ENCODE assay signal across 17 cellular contexts in the genomic region with DNA sequence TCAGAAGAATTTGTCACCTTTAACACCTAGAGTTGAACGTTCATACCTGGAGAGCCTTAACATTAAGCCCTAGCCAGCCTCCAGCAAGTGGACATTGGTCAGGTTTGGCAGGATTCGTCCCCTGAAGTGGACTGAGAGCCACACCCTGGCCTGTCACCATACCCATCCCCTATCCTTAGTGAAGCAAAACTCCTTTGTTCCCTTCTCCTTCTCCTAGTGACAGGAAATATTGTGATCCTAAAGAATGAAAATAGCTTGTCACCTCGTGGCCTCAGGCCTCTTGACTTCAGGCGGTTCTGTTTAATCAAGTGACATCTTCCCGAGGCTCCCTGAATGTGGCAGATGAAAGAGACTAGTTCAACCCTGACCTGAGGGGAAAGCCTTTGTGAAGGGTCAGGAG.
"Had no signal": no experiment of that assay in that cellular context is flagged by ENCODE, and none has a peak within 500 bp of the region (broad histone marks: within the 10 kb centered on the region; RNA-seq: fewer than 3 reads in every experiment).

No MANE protein-coding gene starts in this region.

- H3K4me3 Mint-ChIP-seq: activated naive CD4-positive, alpha-beta T cell treated with anti-CD3 and anti-CD28 coated beads for 36 hours; activated naive CD8-positive, alpha-beta T cell treated with anti-CD3 and anti-CD28 coated beads, Interleukin-2, amount 50 U/mL, for 24 hours; activated T-helper 17 cell treated with anti-CD3 and anti-CD28 coated beads, Interleukin-2, amount 50 U/mL, for 72 hours; naive thymus-derived CD8-positive, alpha-beta T cell had no signal

- H3K27me3 ChIP-seq: ascending aorta, breast epithelium, esophagus muscularis mucosa had no signal

- ATAC-seq: activated naive CD8-positive, alpha-beta T cell treated with anti-CD3 and anti-CD28 coated beads, Interleukin-2, amount 50 U/mL, for 24 hours; activated T-helper 17 cell treated with anti-CD3 and anti-CD28 coated beads, Interleukin-2, amount 50 U/mL, for 72 hours; mucosa of descending colon; naive thymus-derived CD8-positive, alpha-beta T cell; sciatic nerve had no signal

- H3K27me3 Mint-ChIP-seq: activated naive CD8-positive, alpha-beta T cell treated with anti-CD3 and anti-CD28 coated beads, Interleukin-2, amount 50 U/mL, for 24 hours; activated T-helper 17 cell treated with anti-CD3 and anti-CD28 coated beads, Interleukin-2, amount 50 U/mL, for 72 hours; naive thymus-derived CD8-positive, alpha-beta T cell had no signal

- H3K4me1 ChIP-seq: ascending aorta, breast epithelium, prostate gland had no signal

- H3K4me3 ChIP-seq: ascending aorta, breast epithelium, esophagus muscularis mucosa, mucosa of descending colon, prostate gland, thoracic aorta had no signal

- H3K27ac ChIP-seq: ascending aorta, breast epithelium, esophagus muscularis mucosa, prostate gland, thoracic aorta had no signal

- H3K36me3 ChIP-seq: breast epithelium, prostate gland, thoracic aorta had no signal

- DNase-seq: activated CD4-positive, CD25-positive, alpha-beta regulatory T cell treated with anti-CD3 and anti-CD28 coated beads, Interleukin-2, amount 50 U/mL, for 72 hours; activated naive CD4-positive, alpha-beta T cell treated with anti-CD3 and anti-CD28 coated beads for 36 hours; activated naive CD8-positive, alpha-beta T cell treated with anti-CD3 and anti-CD28 coated beads, Interleukin-2, amount 50 U/mL, for 24 hours; activated T-cell treated with anti-CD3 and anti-CD28 coated beads for 4 hours; mammary epithelial cell; mucosa of descending colon; naive thymus-derived CD8-positive, alpha-beta T cell; nucleus accumbens; stimulated activated CD4-positive, alpha-beta T cell treated with anti-CD3 and anti-CD28 coated beads, Interleukin-2, amount 100 ng/mL, for 24 hours; T-helper 9 cell had no signal

- H3K4me1 Mint-ChIP-seq: activated naive CD8-positive, alpha-beta T cell treated with anti-CD3 and anti-CD28 coated beads, Interleukin-2, amount 50 U/mL, for 24 hours had no signal

- H3K9me3 Mint-ChIP-seq: activated naive CD4-positive, alpha-beta T cell treated with anti-CD3 and anti-CD28 coated beads for 36 hours; activated naive CD8-positive, alpha-beta T cell treated with anti-CD3 and anti-CD28 coated beads, Interleukin-2, amount 50 U/mL, for 24 hours; activated T-helper 17 cell treated with anti-CD3 and anti-CD28 coated beads, Interleukin-2, amount 50 U/mL, for 72 hours had no signal

- H3K9me3 ChIP-seq: ascending aorta, breast epithelium, esophagus muscularis mucosa, mucosa of descending colon, prostate gland, thoracic aorta had no signal

- H3K27ac Mint-ChIP-seq: activated naive CD4-positive, alpha-beta T cell treated with anti-CD3 and anti-CD28 coated beads for 36 hours; activated naive CD8-positive, alpha-beta T cell treated with anti-CD3 and anti-CD28 coated beads, Interleukin-2, amount 50 U/mL, for 24 hours had no signal
